ENCODE assay signal across 7 cellular contexts in the genomic region with DNA sequence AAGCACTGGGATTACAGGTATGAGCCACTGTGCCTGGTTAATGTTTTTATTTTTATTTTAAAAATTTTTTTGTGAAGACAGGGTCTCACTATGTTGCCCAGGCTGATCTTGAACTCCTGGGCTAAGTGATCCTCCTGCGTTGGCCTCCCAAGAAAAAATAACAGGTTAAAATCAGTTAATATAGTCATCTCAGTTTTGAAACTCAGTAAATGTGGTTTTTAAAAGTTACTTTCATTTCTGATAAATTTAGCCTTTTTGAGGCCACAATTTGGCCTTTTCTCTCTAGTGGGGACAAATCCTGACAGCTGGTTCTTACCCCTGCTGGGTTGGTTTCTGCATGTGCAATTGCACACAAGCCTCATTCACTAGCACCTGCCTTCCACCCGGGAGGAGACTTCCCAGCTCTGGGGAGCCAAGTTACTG. TPM values are rescaled to one million over a fixed set of nuclear protein-coding genes. Genes with fewer than 3 reads are reported as not detected.
DNase-seq lines count a peak whose midpoint lies in the region; ATAC-seq, FAIRE-seq and TF ChIP-seq lines count a peak whose summit lies in the region.
"Had no signal": no experiment of that assay in that cellular context is flagged by ENCODE, and none has a peak within 500 bp of the region (broad histone marks: within the 10 kb centered on the region; RNA-seq: fewer than 3 reads in every experiment).

No MANE protein-coding gene starts in this region.

- no peak overlapping the region for H3K27ac Mint-ChIP-seq in endothelial cell (ENCODE audit: unreplicated experiment)

- peak; percentile 79 to 92 for TF ChIP-seq EP300 in GM12878 (IDR thresholded peaks at IDR 0.05; ENCODE audit: borderline replicate concordance in 1 of 2, control insufficient read depth in 1 of 2, low read depth in 2 of 2, low read length in 2 of 2)

- ATAC-seq in GM19324 (IDR thresholded peaks at IDR 0.05; ENCODE audit: low FRiP score, unreplicated experiment) (peak; percentile 64), HG02973 (IDR thresholded peaks at IDR 0.05; ENCODE audit: unreplicated experiment) (peak; percentile 56), GM12878 (peak; percentile 87)

- peak overlapping the region; percentile 45; the same call in 1 of the 2 replicates for H3K9ac ChIP-seq in GM12878 (ENCODE audit: control insufficient read depth, insufficient read depth, low read length)

- intact Hi-C loops in GM12878 (cut with micrococcal nuclease; ENCODE audit: unreplicated experiment) (no loop called here), PC-9 (cut with micrococcal nuclease; ENCODE audit: unreplicated experiment) (loop anchor here (5.0 kb wide), 2 partner anchors 221 to 224 kb away; no protein-coding TSS in a partner anchor)

- H2AFZ ChIP-seq in GM12878 (ENCODE audit: control insufficient read depth, low read depth, low read length) (no peak overlapping the region), PC-9 (no peak overlapping the region)

- H3K4me2 ChIP-seq in GM12878 (ENCODE audit: control insufficient read depth, insufficient read depth) (peak overlapping the region; percentile 83), PC-9 (no peak overlapping the region)

- H3K79me2 ChIP-seq in GM12878 (ENCODE audit: control insufficient read depth, insufficient read depth, low read length) (no peaks in the 10 kb centered on the region), PC-9 (ENCODE audit: low read depth) (no peaks in the 10 kb centered on the region)

- peaks cover 2% of the 10 kb centered on the region for H3K27me3 Mint-ChIP-seq in endothelial cell (ENCODE audit: unreplicated experiment)

- TF ChIP-seq RAD21 in GM12878 (IDR thresholded peaks at IDR 0.05; ENCODE audit: insufficient read depth, low read depth, low read length) = no peak

- no peak overlapping the region for H3K4me3 Mint-ChIP-seq in endothelial cell (ENCODE audit: unreplicated experiment)

- BruUV-seq in GM12878 (replicated peaks; lab: Mats Ljungman, UMichigan) = no TSS peak
- no TSS peak for BruUV-seq in PC-9 (replicated peaks; lab: Mats Ljungman, UMichigan)

- DNase-seq in GM12878 (ENCODE audit: low read depth, low spot score) (peak; percentile 90), endothelial cell (ENCODE audit: low spot score) (no peak), PC-9 (no peak)
- no peak for DNase-seq in stimulated activated naive CD4-positive, alpha-beta T cell (lab: John Stamatoyannopoulos, UW)

- TF ChIP-seq POLR2A in GM12878 (IDR thresholded peaks at IDR 0.05; ENCODE audit: low read depth, low read length) = no peak; the same call in 1 of the 2 replicates

- H4K20me1 ChIP-seq in GM12878 (ENCODE audit: control insufficient read depth, insufficient read depth) (no peaks in the 10 kb centered on the region), PC-9 (ENCODE audit: insufficient read depth) (no peaks in the 10 kb centered on the region; the same call in 1 of the 2 replicates)

- H3K27me3 ChIP-seq in GM12878 (replicated peaks in 1 of 2; ENCODE audit: control insufficient read depth in 2 of 2, insufficient read depth in 2 of 2, low read length in 1 of 2) (no peaks in the 10 kb centered on the region), PC-9 (ENCODE audit: insufficient read depth, low read depth) (no peaks in the 10 kb centered on the region)

- H3K4me1 Mint-ChIP-seq in endothelial cell (ENCODE audit: unreplicated experiment) = peaks cover 4% of the 10 kb centered on the region

- SMC1A ChIA-PET in GM12878 (lab: Charles Lee; ENCODE audit: uncharacterized antibody, unreplicated experiment) = interaction anchor here (0.6 to 14.3 kb wide), 18 partner anchors 8 to 249 kb away, joined by 3 to 411 read pairs (median 6); a partner anchor contains a TSS

- peak; percentile 76 for FAIRE-seq in GM12878 (lab: Jason Lieb, UNC)

- H3K4me3 ChIP-seq in GM12878 (no peak overlapping the region), PC-9 (no peak overlapping the region)

- H3K27ac ChIP-seq in GM12878 (ENCODE audit: control insufficient read depth, insufficient read depth) (peak overlapping the region; percentile 98), PC-9 (no peak overlapping the region)

- no peaks in the 10 kb centered on the region for H3K9me2 ChIP-seq in PC-9 (ENCODE audit: insufficient read depth)

- no peaks in the 10 kb centered on the region for H3K9me3 Mint-ChIP-seq in endothelial cell (ENCODE audit: unreplicated experiment)

- no peaks in the 10 kb centered on the region for H3K9me3 ChIP-seq in GM12878 (replicated peaks; ENCODE audit: control insufficient read depth, insufficient read depth, low read length)
- no peaks in the 10 kb centered on the region for H3K9me3 ChIP-seq in PC-9 (ENCODE audit: insufficient read depth, low read depth)

- POLR2A ChIA-PET in GM12878 (lab: Charles Lee) = interaction anchor here (0.6 to 4.9 kb wide), 9 partner anchors 13 to 911 kb away, joined by 3 to 84 read pairs (median 5); a partner anchor contains a TSS
- POLR2A ChIA-PET in PC-9 (lab: Charles Lee; ENCODE audit: unreplicated experiment) = no interaction called here

- no peak for TF ChIP-seq CTCF in GM12878 (IDR thresholded peaks at IDR 0.05 in 2 of 3, conservative IDR thresholded peaks at IDR 0.05 in 1 of 3; ENCODE audit: control insufficient read depth in 2 of 3, extremely low read depth in 1 of 3, insufficient read depth in 1 of 3, low read depth in 3 of 3, low read length in 3 of 3)
- TF ChIP-seq CTCF in endothelial cell (IDR thresholded peaks at IDR 0.05; ENCODE audit: unreplicated experiment) = no peak
- TF ChIP-seq CTCF in PC-9 (conservative IDR thresholded peaks at IDR 0.05) = no peak

- in situ Hi-C loops in GM12878 (cut with MboI) = no loop called here

- peaks cover 25% of the 10 kb centered on the region for H3K4me1 ChIP-seq in GM12878 (ENCODE audit: control insufficient read depth, insufficient read depth, low read length)
- 0 out of 2 replicates have a peak, but pooled peaks cover 5% of the 10 kb centered on the region for H3K4me1 ChIP-seq in PC-9 (replicated peaks; ENCODE audit: insufficient read depth)

- CTCF ChIA-PET in GM12878 (lab: Yijun Ruan, JAX) (interaction anchor here (0.6 to 14.2 kb wide), 21 partner anchors 8 to 374 kb away, joined by 3 to 502 read pairs (median 5); a partner anchor contains a TSS), PC-9 (lab: Charles Lee) (interaction anchor here (1.1 to 1.8 kb wide), 2 partner anchors 73 to 80 kb away, joined by 4 to 32 read pairs; a partner anchor contains a TSS)

- peaks cover 33% of the 10 kb centered on the region for H3K36me3 Mint-ChIP-seq in endothelial cell (ENCODE audit: low read depth, unreplicated experiment)

- RAD21 ChIA-PET in GM12878 (lab: Charles Lee; ENCODE audit: unreplicated experiment) = interaction anchor here (1.1 to 10.0 kb wide), 14 partner anchors 11 to 148 kb away, joined by 3 to 361 read pairs (median 10); a partner anchor contains a TSS

- H3K36me3 ChIP-seq in GM12878 (ENCODE audit: control insufficient read depth in 2 of 2, insufficient read depth in 2 of 2, low read length in 1 of 2) (peaks cover 1 to 10% of the 10 kb centered on the region in 2 experiments; a peak in 3 of 4 replicates), PC-9 (ENCODE audit: low read depth) (0 out of 2 replicates have a peak, but pooled peaks cover 8% of the 10 kb centered on the region)

- peaks cover 11% of the 10 kb centered on the region for H3F3A ChIP-seq in PC-9 (ENCODE audit: insufficient read depth, low read depth)

- WGBS in GM12878 (ENCODE audit: insufficient coverage, insufficient replicate concordance, low lambda C conversion rate, missing lambda C conversion rate) = 3% methylated on average over 2 of the region's 2 CpGs

RNA-seq across cellular contexts. Expression of a gene that starts 13.3 kb away (rescaled TPM):
- total RNA-seq in GM12878 (2013; cell fraction: nucleolus; rRNA removed) = 23.6 and 24.0 TPM in 2 replicates
- total RNA-seq in GM12878 (2014; rRNA removed) = 70.8 and 72.4 TPM in 2 replicates
- total RNA-seq in GM12878 (2014; rRNA removed; fragmentation: Illumina TruSeq; extraction: Trizol) = 52.8 and 60.1 TPM in 2 replicates
- total RNA-seq in GM12878 (2021) = 63.7 and 68.4 TPM in 2 replicates
- 34.3 TPM for polyA plus RNA-seq in GM12878 (2011; ENCODE audit: low read depth)
- polyA plus RNA-seq in GM12878 (2011; rRNA removed) = 39.9 and 52.8 TPM in 2 replicates
- 98.3 and 110 TPM in 2 replicates for polyA plus RNA-seq in GM12878 (2011; cell fraction: cytosol; rRNA removed)
- 47.2 and 59.4 TPM in 2 replicates for polyA plus RNA-seq in GM12878 (2011; cell fraction: nucleus; rRNA removed)
- polyA plus RNA-seq in GM12878 (2012) = 42.0 and 52.6 TPM in 2 replicates
- 62.4 and 72.7 TPM in 2 replicates for polyA plus RNA-seq in GM12878 (2014; fragmentation: Illumina TruSeq; extraction: Trizol)
- 10 to 100 TPM in 1 of 2 experiments, 1 to 10 TPM in 1; 6.7 to 17.6 TPM for polyA plus RNA-seq in GM12878 (2014; fragmentation: Nextera tagmentation; extraction: Ambion mirVana)
- polyA plus RNA-seq in GM12878 (2014; rRNA removed) = 81.0 and 81.7 TPM in 2 replicates
- polyA plus RNA-seq in GM12878 (2016; fragmentation: Nextera tagmentation; extraction: Ambion mirVana) = 100 to 1,000 TPM in 1 of 2 experiments, 10 to 100 TPM in 1; 97.8 to 105 TPM
- polyA minus RNA-seq in GM12878 (2011; rRNA and poly(A)+ RNA removed) = 20.9 and 31.2 TPM in 2 replicates
- polyA minus RNA-seq in GM12878 (2011; cell fraction: cytosol; rRNA and poly(A)+ RNA removed) = 10.0 and 11.7 TPM in 2 replicates
- polyA minus RNA-seq in GM12878 (2011; cell fraction: nucleus; rRNA and poly(A)+ RNA removed) = 4.7 and 10.7 TPM in 2 replicates
- 51.4 TPM for total RNA-seq in endothelial cell (ENCODE audit: unreplicated experiment)
- total RNA-seq in PC-9 (2021) = 46.0 and 50.2 TPM in 2 replicates

RNA-seq across cellular contexts. Expression of a gene that starts 15.9 kb away (rescaled TPM):
- total RNA-seq in GM12878 (2013; cell fraction: nucleolus; rRNA removed) = 2.5 and 2.7 TPM in 2 replicates
- total RNA-seq in GM12878 (2014; rRNA removed) (0.54 and 1.8 TPM in 2 replicates), GM12878 (2014; rRNA removed; fragmentation: Illumina TruSeq; extraction: Trizol) (0.40 TPM in 1 of 2 replicates, not detected in the other), GM12878 (2021) (0.40 and 0.74 TPM in 2 replicates), endothelial cell (ENCODE audit: unreplicated experiment) (1.2 TPM), PC-9 (2021) (2.0 and 2.6 TPM in 2 replicates)
- 0.45 TPM for polyA plus RNA-seq in GM12878 (2011; ENCODE audit: low read depth)
- polyA plus RNA-seq in GM12878 (2011; rRNA removed) (0.23 TPM in 1 of 2 replicates, not detected in the other), GM12878 (2014; fragmentation: Illumina TruSeq; extraction: Trizol) (not detected in 2 replicates), GM12878 (2014; fragmentation: Nextera tagmentation; extraction: Ambion mirVana) (not detected), GM12878 (2014; rRNA removed) (0.69 and 1.3 TPM in 2 replicates), GM12878 (2016; fragmentation: Nextera tagmentation; extraction: Ambion mirVana) (under 1 TPM; 0.20 to 0.40 TPM)
- polyA plus RNA-seq in GM12878 (2011; cell fraction: cytosol; rRNA removed) = 0.21 and 0.67 TPM in 2 replicates
- 1.9 and 2.8 TPM in 2 replicates for polyA plus RNA-seq in GM12878 (2011; cell fraction: nucleus; rRNA removed)
- polyA plus RNA-seq in GM12878 (2012) = 0.45 and 0.77 TPM in 2 replicates
- not detected in 2 replicates for polyA minus RNA-seq in GM12878 (2011; rRNA and poly(A)+ RNA removed)
- not detected in 2 replicates for polyA minus RNA-seq in GM12878 (2011; cell fraction: cytosol; rRNA and poly(A)+ RNA removed)
- 1.3 and 2.6 TPM in 2 replicates for polyA minus RNA-seq in GM12878 (2011; cell fraction: nucleus; rRNA and poly(A)+ RNA removed)
- total RNA-seq: fibroblast of villous mesenchyme had no signal

RNA-seq across cellular contexts. Expression of a gene that starts 21.7 kb away (rescaled TPM):
- total RNA-seq in GM12878 (2013; cell fraction: nucleolus; rRNA removed) = 7.9 and 12.4 TPM in 2 replicates
- total RNA-seq in GM12878 (2014; rRNA removed) (2.3 and 2.9 TPM in 2 replicates), GM12878 (2014; rRNA removed; fragmentation: Illumina TruSeq; extraction: Trizol) (0.98 and 1.1 TPM in 2 replicates), GM12878 (2021) (2.6 and 3.5 TPM in 2 replicates), endothelial cell (ENCODE audit: unreplicated experiment) (8.4 TPM), PC-9 (2021) (12.3 and 14.1 TPM in 2 replicates)
- polyA plus RNA-seq in GM12878 (2011; ENCODE audit: low read depth) = 2.2 TPM
- polyA plus RNA-seq in GM12878 (2011; rRNA removed) (1.8 and 2.4 TPM in 2 replicates), GM12878 (2014; fragmentation: Illumina TruSeq; extraction: Trizol) (1.0 and 1.3 TPM in 2 replicates), GM12878 (2014; fragmentation: Nextera tagmentation; extraction: Ambion mirVana) (under 1 TPM; 0.42 to 0.73 TPM), GM12878 (2014; rRNA removed) (4.5 and 5.1 TPM in 2 replicates), GM12878 (2016; fragmentation: Nextera tagmentation; extraction: Ambion mirVana) (1 to 10 TPM in 1 of 2 experiments, under 1 TPM in 1; 0.77 to 1.3 TPM)
- 2.2 and 3.4 TPM in 2 replicates for polyA plus RNA-seq in GM12878 (2011; cell fraction: cytosol; rRNA removed)
- 31.9 and 41.6 TPM in 2 replicates for polyA plus RNA-seq in GM12878 (2011; cell fraction: nucleus; rRNA removed)
- polyA plus RNA-seq in GM12878 (2012) = 4.3 and 5.0 TPM in 2 replicates
- polyA minus RNA-seq in GM12878 (2011; rRNA and poly(A)+ RNA removed) = 0.29 and 0.46 TPM in 2 replicates
- polyA minus RNA-seq in GM12878 (2011; cell fraction: cytosol; rRNA and poly(A)+ RNA removed) = not detected in 2 replicates
- 1.5 and 3.1 TPM in 2 replicates for polyA minus RNA-seq in GM12878 (2011; cell fraction: nucleus; rRNA and poly(A)+ RNA removed)

RNA-seq across cellular contexts. Expression of a gene that starts 32.2 kb away (rescaled TPM):
- total RNA-seq in GM12878 (2013; cell fraction: nucleolus; rRNA removed) = 29.0 and 32.4 TPM in 2 replicates
- total RNA-seq in GM12878 (2014; rRNA removed) (22.4 and 25.6 TPM in 2 replicates), GM12878 (2014; rRNA removed; fragmentation: Illumina TruSeq; extraction: Trizol) (21.1 TPM in 2 replicates), GM12878 (2021) (28.7 and 37.7 TPM in 2 replicates), endothelial cell (ENCODE audit: unreplicated experiment) (22.0 TPM), PC-9 (2021) (12.7 and 20.2 TPM in 2 replicates)
- 12.3 TPM for polyA plus RNA-seq in GM12878 (2011; ENCODE audit: low read depth)
- polyA plus RNA-seq in GM12878 (2011; rRNA removed) (22.2 and 36.3 TPM in 2 replicates), GM12878 (2014; fragmentation: Illumina TruSeq; extraction: Trizol) (36.5 and 43.3 TPM in 2 replicates), GM12878 (2014; fragmentation: Nextera tagmentation; extraction: Ambion mirVana) (1 to 10 TPM; 7.1 to 9.2 TPM), GM12878 (2014; rRNA removed) (28.3 and 29.9 TPM in 2 replicates), GM12878 (2016; fragmentation: Nextera tagmentation; extraction: Ambion mirVana) (10 to 100 TPM; 32.5 to 35.8 TPM)
- polyA plus RNA-seq in GM12878 (2011; cell fraction: cytosol; rRNA removed) = 37.9 and 40.4 TPM in 2 replicates
- 21.2 and 21.6 TPM in 2 replicates for polyA plus RNA-seq in GM12878 (2011; cell fraction: nucleus; rRNA removed)
- polyA plus RNA-seq in GM12878 (2012) = 12.9 and 17.2 TPM in 2 replicates
- 39.0 and 49.8 TPM in 2 replicates for polyA minus RNA-seq in GM12878 (2011; rRNA and poly(A)+ RNA removed)
- polyA minus RNA-seq in GM12878 (2011; cell fraction: cytosol; rRNA and poly(A)+ RNA removed) = 10.4 and 12.9 TPM in 2 replicates
- polyA minus RNA-seq in GM12878 (2011; cell fraction: nucleus; rRNA and poly(A)+ RNA removed) = 7.4 and 13.0 TPM in 2 replicates

RNA-seq across cellular contexts. Expression of a gene that starts 56.5 kb away (rescaled TPM):
- total RNA-seq in GM12878 (2013; cell fraction: nucleolus; rRNA removed) = 166 and 207 TPM in 2 replicates
- total RNA-seq in GM12878 (2014; rRNA removed) = 51.0 and 57.3 TPM in 2 replicates
- total RNA-seq in GM12878 (2014; rRNA removed; fragmentation: Illumina TruSeq; extraction: Trizol) = 30.4 and 32.4 TPM in 2 replicates
- 54.6 and 61.5 TPM in 2 replicates for total RNA-seq in GM12878 (2021)
- polyA plus RNA-seq in GM12878 (2011; ENCODE audit: low read depth) = 19.6 TPM
- 17.7 and 27.7 TPM in 2 replicates for polyA plus RNA-seq in GM12878 (2011; rRNA removed)
- 28.8 and 32.9 TPM in 2 replicates for polyA plus RNA-seq in GM12878 (2011; cell fraction: cytosol; rRNA removed)
- polyA plus RNA-seq in GM12878 (2011; cell fraction: nucleus; rRNA removed) = 179 and 188 TPM in 2 replicates
- 35.5 and 35.6 TPM in 2 replicates for polyA plus RNA-seq in GM12878 (2012)
- polyA plus RNA-seq in GM12878 (2014; fragmentation: Illumina TruSeq; extraction: Trizol) = 27.8 and 45.7 TPM in 2 replicates
- 1 to 10 TPM in 1 of 2 experiments, under 1 TPM in 1; 0.76 to 1.9 TPM for polyA plus RNA-seq in GM12878 (2014; fragmentation: Nextera tagmentation; extraction: Ambion mirVana)
- polyA plus RNA-seq in GM12878 (2014; rRNA removed) = 54.0 and 54.8 TPM in 2 replicates
- 10 to 100 TPM; 51.9 to 55.9 TPM for polyA plus RNA-seq in GM12878 (2016; fragmentation: Nextera tagmentation; extraction: Ambion mirVana)
- polyA minus RNA-seq in GM12878 (2011; rRNA and poly(A)+ RNA removed) = 23.0 and 30.5 TPM in 2 replicates
- 7.8 and 9.4 TPM in 2 replicates for polyA minus RNA-seq in GM12878 (2011; cell fraction: cytosol; rRNA and poly(A)+ RNA removed)
- 25.3 and 33.9 TPM in 2 replicates for polyA minus RNA-seq in GM12878 (2011; cell fraction: nucleus; rRNA and poly(A)+ RNA removed)
- 75.2 TPM for total RNA-seq in endothelial cell (ENCODE audit: unreplicated experiment)
- total RNA-seq in PC-9 (2021) = 63.3 and 66.2 TPM in 2 replicates
